10 cellular contexts compared by ENCODE assay signal in genomic region chr19:16457954-16458331, GRCh38. TPM values are rescaled to one million over a fixed set of nuclear protein-coding genes. Genes with fewer than 3 reads are reported as not detected.
A peak's percentile ranks its signal among the peaks of the same experiment; 100 is the strongest.
DNase-seq lines count a peak whose midpoint lies in the region; ATAC-seq, FAIRE-seq and TF ChIP-seq lines count a peak whose summit lies in the region.
"Had no signal": no experiment of that assay in that cellular context is flagged by ENCODE, and none has a peak within 500 bp of the region (broad histone marks: within the 10 kb centered on the region; RNA-seq: fewer than 3 reads in every experiment).

No MANE protein-coding gene starts in this region.

- no peaks in the 10 kb centered on the region for H3K27me3 ChIP-seq in neutrophil

- H3K27me3 Mint-ChIP-seq in stimulated activated naive CD8-positive, alpha-beta T cell treated with anti-CD3 and anti-CD28 coated beads, Interleukin-15, Interleukin-2, amounts not matched to agents 100 ng/mL and 50 ng/mL, for 24 hours = no peaks in the 10 kb centered on the region
- H3K27me3 Mint-ChIP-seq: type B pancreatic cell had no signal

- no peaks in the 10 kb centered on the region for H3K9me3 ChIP-seq in neutrophil

- no peaks in the 10 kb centered on the region for H3K9me3 Mint-ChIP-seq in stimulated activated naive CD8-positive, alpha-beta T cell treated with anti-CD3 and anti-CD28 coated beads, Interleukin-15, Interleukin-2, amounts not matched to agents 100 ng/mL and 50 ng/mL, for 24 hours
- H3K9me3 Mint-ChIP-seq: type B pancreatic cell had no signal

- intact Hi-C loops in Right ventricle myocardium superior (cut with DNase I) = no loop called here

- no peak for TF ChIP-seq CTCF in neutrophil (IDR thresholded peaks at IDR 0.05)

- H3K27ac Mint-ChIP-seq in stimulated activated naive CD8-positive, alpha-beta T cell treated with anti-CD3 and anti-CD28 coated beads, Interleukin-15, Interleukin-2, amounts not matched to agents 100 ng/mL and 50 ng/mL, for 24 hours = peak overlapping the region; percentile 15

- peaks cover 43% of the 10 kb centered on the region for H3K4me1 Mint-ChIP-seq in stimulated activated naive CD8-positive, alpha-beta T cell treated with anti-CD3 and anti-CD28 coated beads, Interleukin-15, Interleukin-2, amounts not matched to agents 100 ng/mL and 50 ng/mL, for 24 hours (ENCODE audit: low read depth)

- no peaks in the 10 kb centered on the region for H3K36me3 Mint-ChIP-seq in stimulated activated naive CD8-positive, alpha-beta T cell treated with anti-CD3 and anti-CD28 coated beads, Interleukin-15, Interleukin-2, amounts not matched to agents 100 ng/mL and 50 ng/mL, for 24 hours (ENCODE audit: low read depth)
- H3K36me3 Mint-ChIP-seq: type B pancreatic cell had no signal

- peak overlapping the region in 1 of 2 experiments; percentile 4 for H3K4me3 ChIP-seq in neutrophil (ENCODE audit: low read depth in 1 of 2, low read length in 1 of 2)

- no peak for ATAC-seq in stimulated activated naive CD8-positive, alpha-beta T cell treated with anti-CD3 and anti-CD28 coated beads, Interleukin-15, Interleukin-2, amounts not matched to agents 100 U/mL and 50 U/mL, for 24 hours
- peak; percentile 32 for ATAC-seq in Right ventricle myocardium superior (ENCODE audit: poor library complexity)

- FAIRE-seq in HTR-8/SVneo (lab: Jason Lieb, UNC) = no peak

- no peak overlapping the region for H3K4me3 Mint-ChIP-seq in stimulated activated naive CD8-positive, alpha-beta T cell treated with anti-CD3 and anti-CD28 coated beads, Interleukin-15, Interleukin-2, amounts not matched to agents 100 ng/mL and 50 ng/mL, for 24 hours
- H3K4me3 Mint-ChIP-seq: type B pancreatic cell had no signal

- no peaks in the 10 kb centered on the region for H3K36me3 ChIP-seq in neutrophil

- peaks cover 58 to 70% of the 10 kb centered on the region in 2 experiments for H3K4me1 ChIP-seq in neutrophil (ENCODE audit: control insufficient read depth in 1 of 2, insufficient read depth in 1 of 2, low read depth in 1 of 2, low read length in 1 of 2)

- DNase-seq in stimulated activated naive CD8-positive, alpha-beta T cell treated with anti-CD3 and anti-CD28 coated beads, Interleukin-15, Interleukin-2, amounts not matched to agents 100 U/mL and 50 U/mL, for 24 hours = no peak
- DNase-seq in Right ventricle myocardium superior (peak; percentile 65), NCI-H2196 (lab: John Stamatoyannopoulos, UW; ENCODE audit: unreplicated experiment) (no peak), NCI-H526 (lab: John Stamatoyannopoulos, UW) (no peak), HTR-8/SVneo (ENCODE audit: insufficient read length, low spot score) (no peak)
- no peak for DNase-seq in activated effector memory CD4-positive, alpha-beta T cell treated with Interleukin-2 at 50 U/mL for 16 hours
- DNase-seq: activated CD8-positive, alpha-beta memory T cell treated with anti-CD3 and anti-CD28 coated beads for 24 hours had no signal

- peak overlapping the region; percentile 78 for H3K27ac ChIP-seq in neutrophil

RNA-seq across cellular contexts. Expression of gene EPS15L1, which starts 13.8 kb away (rescaled TPM):
- total RNA-seq in Right ventricle myocardium superior = 76.1 TPM

RNA-seq across cellular contexts. Expression of gene CALR3, which starts 38.0 kb away (rescaled TPM):
- not detected for total RNA-seq in Right ventricle myocardium superior

RNA-seq across cellular contexts. Expression of gene C19orf44, which starts 38.3 kb away (rescaled TPM):
- 3.6 TPM for total RNA-seq in Right ventricle myocardium superior
